ENCODE assay signal across 8 cellular contexts in genomic region chr1:116375884-116376733, GRCh38. TPM values are rescaled to one million over a fixed set of nuclear protein-coding genes. Genes with fewer than 3 reads are reported as not detected.
DNase-seq lines count a peak whose midpoint lies in the region; ATAC-seq and TF ChIP-seq lines count a peak whose summit lies in the region.

No MANE protein-coding gene starts in this region.

- no peaks in the 10 kb centered on the region for H3K9me3 ChIP-seq in endocrine pancreas (ENCODE audit: control insufficient read depth, low read length)
- H3K9me3 ChIP-seq in mucosa of descending colon = no peaks in the 10 kb centered on the region

- H3K4me3 ChIP-seq in AG10803 (ENCODE audit: low read length) = peak overlapping the region; percentile 80
- H3K4me3 ChIP-seq in endocrine pancreas (ENCODE audit: control insufficient read depth, insufficient read depth, low read length) = peak overlapping the region; percentile 79
- no peak overlapping the region for H3K4me3 ChIP-seq in mucosa of descending colon

- H3K36me3 ChIP-seq in endocrine pancreas (ENCODE audit: control insufficient read depth, insufficient read depth, low read length) (no peaks in the 10 kb centered on the region), mucosa of descending colon (ENCODE audit: low read depth) (no peaks in the 10 kb centered on the region)

- H3K27me3 ChIP-seq in endocrine pancreas (ENCODE audit: control insufficient read depth, insufficient read depth, low read length) = no peaks in the 10 kb centered on the region

- H3K4me3 Mint-ChIP-seq in stimulated activated naive CD8-positive, alpha-beta T cell treated with anti-CD3 and anti-CD28 coated beads, Interleukin-15, amount 100 ng/mL, for 72 hours = peak overlapping the region; percentile 93 to 99

- TF ChIP-seq CTCF in AG10803 (conservative IDR thresholded peaks at IDR 0.05; ENCODE audit: low read length) (no peak; the same call in 1 of the 2 replicates), mucosa of descending colon (IDR thresholded peaks at IDR 0.05) (no peak)

- peak overlapping the region; percentile 32 for H3K9ac ChIP-seq in endocrine pancreas (ENCODE audit: control insufficient read depth, insufficient read depth, low read length)

- H3K4me1 ChIP-seq in endocrine pancreas (ENCODE audit: control insufficient read depth, insufficient read depth, low read length) (peaks cover 35% of the 10 kb centered on the region), mucosa of descending colon (ENCODE audit: low read depth) (peaks cover 53% of the 10 kb centered on the region)

- no peaks in the 10 kb centered on the region for H3K9me3 Mint-ChIP-seq in stimulated activated naive CD8-positive, alpha-beta T cell treated with anti-CD3 and anti-CD28 coated beads, Interleukin-15, amount 100 ng/mL, for 72 hours

- intact Hi-C loops in mucosa of descending colon (cut with DNase I, micrococcal nuclease) = no loop called here

- peak overlapping the region; percentile 87 to 93 for H3K27ac Mint-ChIP-seq in stimulated activated naive CD8-positive, alpha-beta T cell treated with anti-CD3 and anti-CD28 coated beads, Interleukin-15, amount 100 ng/mL, for 72 hours

- DNase-seq in AG10803 (ENCODE audit: low read depth) (peak; percentile 79), HS-27A (ENCODE audit: low read depth) (peak; percentile 62), mucosa of descending colon (peak; percentile 85 to 89 (median 89))
- peak; percentile 34 for DNase-seq in activated CD4-positive, alpha-beta T cell treated with anti-CD3 and anti-CD28 coated beads for 1 hour
- DNase-seq in stimulated activated naive CD8-positive, alpha-beta T cell treated with anti-CD3 and anti-CD28 coated beads, Interleukin-15, amount 100 ng/mL, for 72 hours = peak; percentile 8 to 37

- peaks cover 76% of the 10 kb centered on the region for H3K4me1 Mint-ChIP-seq in stimulated activated naive CD8-positive, alpha-beta T cell treated with anti-CD3 and anti-CD28 coated beads, Interleukin-15, amount 100 ng/mL, for 72 hours

- ATAC-seq in mucosa of descending colon (peak; percentile 59), GM18519 (IDR thresholded peaks at IDR 0.05; ENCODE audit: low FRiP score, unreplicated experiment) (no peak), HG03159 (IDR thresholded peaks at IDR 0.05; ENCODE audit: unreplicated experiment) (no peak)
- no peak for ATAC-seq in stimulated activated naive CD8-positive, alpha-beta T cell treated with anti-CD3 and anti-CD28 coated beads, Interleukin-15, amount 100 ng/mL, for 72 hours

- no peaks in the 10 kb centered on the region for H3K27me3 Mint-ChIP-seq in stimulated activated naive CD8-positive, alpha-beta T cell treated with anti-CD3 and anti-CD28 coated beads, Interleukin-15, amount 100 ng/mL, for 72 hours

RNA-seq across cellular contexts. Expression of gene ATP1A1, which starts 3.1 kb away (rescaled TPM):
- total RNA-seq in mucosa of descending colon = 1,000 to 10,000 TPM; 1,136 to 3,461 (median 1,634) TPM

Comparison
In these comparisons a context has a peak if more than half of its experiments do, and no peak if none do; other contexts are left out.
1. DNase-seq: peak in every context shown above with its lines; median percentile 89 in mucosa of descending colon; 79 in AG10803; 62 in HS-27A; 34 in activated CD4-positive, alpha-beta T cell treated with anti-CD3 and anti-CD28 coated beads for 1 hour; 22 in stimulated activated naive CD8-positive, alpha-beta T cell treated with anti-CD3 and anti-CD28 coated beads, Interleukin-15, amount 100 ng/mL, for 72 hours.